Comparison of ENCODE assay signal across 14 cellular contexts in genomic region chr6:39927159-39927558, GRCh38. TPM values are rescaled to one million over a fixed set of nuclear protein-coding genes. Genes with fewer than 3 reads are reported as not detected.
DNase-seq lines count a peak whose midpoint lies in the region; ATAC-seq, FAIRE-seq and TF ChIP-seq lines count a peak whose summit lies in the region.
"Had no signal": no experiment of that assay in that cellular context is flagged by ENCODE, and none has a peak within 500 bp of the region (broad histone marks: within the 10 kb centered on the region; RNA-seq: fewer than 3 reads in every experiment).

No MANE protein-coding gene starts in this region.

- H2AFZ ChIP-seq in astrocyte (ENCODE audit: low read depth, low read length): no peak overlapping the region

- ATAC-seq in heart right ventricle (peak in 1 of 8 donors; percentile 30), left lobe of liver (no peak)

- peaks cover 25% of the 10 kb centered on the region for H3K4me1 Mint-ChIP-seq in astrocyte (ENCODE audit: low read depth, unreplicated experiment)
- H3K4me1 Mint-ChIP-seq: activated naive CD4-positive, alpha-beta T cell treated with anti-CD3 and anti-CD28 coated beads, Interleukin-2, amount 10 ng/mL, durations not matched to agents 7 days and 5 days had no signal

- FAIRE-seq in astrocyte (lab: Jason Lieb, UNC): no peak
- FAIRE-seq: D721Med, frontal cortex, islet of Langerhans had no signal

- H3K9me3 Mint-ChIP-seq in astrocyte (ENCODE audit: unreplicated experiment): no peaks in the 10 kb centered on the region

- peaks cover 4% of the 10 kb centered on the region for H4K20me1 ChIP-seq in astrocyte (ENCODE audit: insufficient read depth, low read length)

- WGBS in heart right ventricle, 2 donors: 81 to 87% methylated on average over 11 of the region's 11 CpGs

- peaks cover 17% of the 10 kb centered on the region for H3K36me3 Mint-ChIP-seq in astrocyte (ENCODE audit: low read depth, unreplicated experiment)
- H3K36me3 Mint-ChIP-seq: activated naive CD4-positive, alpha-beta T cell treated with anti-CD3 and anti-CD28 coated beads, Interleukin-2, amount 10 ng/mL, durations not matched to agents 7 days and 5 days had no signal

- no peaks in the 10 kb centered on the region for H3K79me2 ChIP-seq in astrocyte (ENCODE audit: insufficient read depth, low read length)

- no peak overlapping the region for H3K4me3 Mint-ChIP-seq in astrocyte (ENCODE audit: unreplicated experiment)
- H3K4me3 Mint-ChIP-seq: activated naive CD4-positive, alpha-beta T cell treated with anti-CD3 and anti-CD28 coated beads, Interleukin-2, amount 10 ng/mL, durations not matched to agents 7 days and 5 days had no signal

- H3K27ac ChIP-seq in heart right ventricle (peak overlapping the region in 7 of 10 donors; percentile 10 to 56 (median 27)), astrocyte (ENCODE audit: low read depth, low read length) (no peak overlapping the region), vagina (peak overlapping the region; percentile 20)

- intact Hi-C loops in heart right ventricle (cut with DNase I) (no loop called here), cardiac septum (cut with DNase I) (no loop called here), vagina (cut with DNase I) (no loop called here)

- H3K9me3 ChIP-seq in heart right ventricle: no peaks in the 10 kb centered on the region
- H3K9me3 ChIP-seq in astrocyte (ENCODE audit: insufficient read depth, low read depth, low read length): no peaks in the 10 kb centered on the region
- H3K9me3 ChIP-seq in vagina: no peaks in the 10 kb centered on the region

- TF ChIP-seq POLR2A in vagina (IDR thresholded peaks at IDR 0.05): no peak

- no peak for TF ChIP-seq CTCF in heart right ventricle (IDR thresholded peaks at IDR 0.05)
- TF ChIP-seq CTCF in astrocyte (IDR thresholded peaks at IDR 0.05; ENCODE audit: insufficient read depth, low read depth, low read length): no peak
- no peak for TF ChIP-seq CTCF in vagina (IDR thresholded peaks at IDR 0.05)

- H3K27me3 ChIP-seq in heart right ventricle (no peaks in the 10 kb centered on the region), astrocyte (ENCODE audit: insufficient read depth, low read length) (no peaks in the 10 kb centered on the region), vagina (no peaks in the 10 kb centered on the region)

- no peak overlapping the region for H3K4me3 ChIP-seq in heart right ventricle
- no peak overlapping the region for H3K4me3 ChIP-seq in astrocyte (ENCODE audit: insufficient read depth, low read depth, low read length)
- no peak overlapping the region for H3K4me3 ChIP-seq in vagina

- no peak overlapping the region for H3K9ac ChIP-seq in astrocyte (ENCODE audit: low read length)

- DNase-seq in heart right ventricle (no peak), cardiac septum (ENCODE audit: low spot score) (no peak), astrocyte (ENCODE audit: low read depth) (peak; percentile 52), iris pigment epithelial cell (ENCODE audit: low read depth) (peak; percentile 70), vagina (ENCODE audit: extremely low spot score in 2 of 2) (no peak), medulla oblongata (ENCODE audit: extremely low spot score) (no peak), GM19240 (ENCODE audit: insufficient read length, low spot score) (no peak), left lobe of liver (ENCODE audit: low spot score) (no peak)
- DNase-seq: activated naive CD4-positive, alpha-beta T cell treated with anti-CD3 and anti-CD28 coated beads, Interleukin-2, amount 10 ng/mL, durations not matched to agents 7 days and 5 days; NCI-H446 treated with DMSO at 0.1 percent for 48 hours; T1000 had no signal

- H3K27me3 Mint-ChIP-seq in astrocyte (ENCODE audit: low read depth, unreplicated experiment): no peaks in the 10 kb centered on the region
- H3K27me3 Mint-ChIP-seq: activated naive CD4-positive, alpha-beta T cell treated with anti-CD3 and anti-CD28 coated beads, Interleukin-2, amount 10 ng/mL, durations not matched to agents 7 days and 5 days had no signal

- H3K4me1 ChIP-seq in heart right ventricle (peaks cover 3 to 67% (median 52%) of the 10 kb centered on the region in 9 donors), astrocyte (ENCODE audit: insufficient read depth, low read length) (peaks cover 8% of the 10 kb centered on the region), vagina (peaks cover 22% of the 10 kb centered on the region)

- peak overlapping the region; percentile 9 for H3K4me2 ChIP-seq in astrocyte (ENCODE audit: low read length)

- H3K36me3 ChIP-seq in heart right ventricle: peaks cover 0 to 45% (median 6%) of the 10 kb centered on the region in 9 donors
- no peaks in the 10 kb centered on the region for H3K36me3 ChIP-seq in astrocyte (ENCODE audit: insufficient read depth, low read length)
- peaks cover 0 to 14% of the 10 kb centered on the region in 2 donors for H3K36me3 ChIP-seq in vagina

- peak overlapping the region; percentile 18 for H3K27ac Mint-ChIP-seq in astrocyte (ENCODE audit: unreplicated experiment)

RNA-seq across cellular contexts. Expression of gene MOCS1, which starts 7.1 kb away (rescaled TPM):
- 10 to 100 TPM; 15.9 to 40.0 (median 20.9) TPM for total RNA-seq in heart right ventricle
- polyA plus RNA-seq in heart right ventricle: 10 to 100 TPM; 17.4 to 22.8 TPM
- total RNA-seq in cardiac septum: 22.1 TPM
- 14.7 and 16.0 TPM in 2 replicates for total RNA-seq in astrocyte
- total RNA-seq in vagina: 14.7 TPM
- total RNA-seq in left lobe of liver: 29.0 TPM

Comparison
In these comparisons a context has a peak if more than half of its experiments do, and no peak if none do; other contexts are left out.
1. DNase-seq: peak in astrocyte (single experiment) and iris pigment epithelial cell (single experiment); none in heart right ventricle (0 of 2), cardiac septum (single experiment), vagina (0 of 2), medulla oblongata (single experiment), GM19240 (single experiment) and left lobe of liver (single experiment).